9 cellular contexts compared by ENCODE assay signal in genomic region chr12:120367924-120368788, GRCh38. TPM values are rescaled to one million over a fixed set of nuclear protein-coding genes. Genes with fewer than 3 reads are reported as not detected.
DNase-seq lines count a peak whose midpoint lies in the region; TF ChIP-seq lines count a peak whose summit lies in the region.
"Had no signal": no experiment of that assay in that cellular context is flagged by ENCODE, and none has a peak within 500 bp of the region (broad histone marks: within the 10 kb centered on the region; RNA-seq: fewer than 3 reads in every experiment).

No MANE protein-coding gene starts in this region.

- no peaks in the 10 kb centered on the region for H3K79me2 ChIP-seq in MM.1S (ENCODE audit: low read length)

- H3K27ac ChIP-seq in brain microvascular endothelial cell (no peak overlapping the region), thymus (ENCODE audit: low read depth) (no peak overlapping the region), MM.1S (ENCODE audit: low read length) (no peak overlapping the region)
- H3K27ac ChIP-seq: C4-2B had no signal

- H3K4me1 ChIP-seq in mucosa of stomach (ENCODE audit: control insufficient read depth, insufficient read depth, low read length) = peaks cover 45% of the 10 kb centered on the region
- no peaks in the 10 kb centered on the region for H3K4me1 ChIP-seq in thymus (ENCODE audit: control insufficient read depth, insufficient read depth, low read length)
- no peaks in the 10 kb centered on the region for H3K4me1 ChIP-seq in MM.1S (ENCODE audit: low read length)

- no peaks in the 10 kb centered on the region for H3K9me3 ChIP-seq in mucosa of stomach (ENCODE audit: control insufficient read depth, low read length)
- no peaks in the 10 kb centered on the region for H3K9me3 ChIP-seq in thymus (ENCODE audit: control insufficient read depth)
- H3K9me3 ChIP-seq in MM.1S (replicated peaks; ENCODE audit: insufficient read depth, low read length) = no peaks in the 10 kb centered on the region

- no peak overlapping the region for H3K4me2 ChIP-seq in MM.1S (ENCODE audit: low read depth, low read length)

- H3K36me3 ChIP-seq in brain microvascular endothelial cell (replicated peaks) = no peaks in the 10 kb centered on the region
- no peaks in the 10 kb centered on the region for H3K36me3 ChIP-seq in mucosa of stomach (ENCODE audit: control insufficient read depth, insufficient read depth, low read length)
- no peaks in the 10 kb centered on the region for H3K36me3 ChIP-seq in thymus (ENCODE audit: control insufficient read depth, insufficient read depth)
- H3K36me3 ChIP-seq in MM.1S (replicated peaks; ENCODE audit: insufficient read depth, low read length) = no peaks in the 10 kb centered on the region

- H2AFZ ChIP-seq in MM.1S (ENCODE audit: low read length) = no peak overlapping the region

- WGBS in thymus = 3% methylated on average over 85 of the region's 86 CpGs

- peak; percentile 48 for DNase-seq in NCI-H748 (lab: John Stamatoyannopoulos, UW; ENCODE audit: unreplicated experiment)
- no peak for DNase-seq in NCI-H748 treated with DMSO at 0.1 percent for 48 hours (lab: John Stamatoyannopoulos, UW)
- no peak for DNase-seq in brain microvascular endothelial cell
- no peak for DNase-seq in cortex of kidney (lab: John Stamatoyannopoulos, UW)
- no peak for DNase-seq in UCSD-AML1 (lab: John Stamatoyannopoulos, UW; ENCODE audit: unreplicated experiment)
- DNase-seq in MM.1S = no peak

- H3K27me3 ChIP-seq in brain microvascular endothelial cell (replicated peaks) = peaks cover 49% of the 10 kb centered on the region
- H3K27me3 ChIP-seq in mucosa of stomach (ENCODE audit: control insufficient read depth, insufficient read depth, low read length) = peaks cover 51% of the 10 kb centered on the region
- H3K27me3 ChIP-seq in thymus (ENCODE audit: control insufficient read depth, insufficient read depth) = peaks cover 64% of the 10 kb centered on the region
- H3K27me3 ChIP-seq in MM.1S (replicated peaks; ENCODE audit: insufficient read depth, low read length) = peaks cover 58% of the 10 kb centered on the region

- H4K20me1 ChIP-seq in MM.1S (ENCODE audit: insufficient read depth, low read length) = no peaks in the 10 kb centered on the region

- H3F3A ChIP-seq in MM.1S (ENCODE audit: insufficient read depth, low read length) = no peaks in the 10 kb centered on the region

- peak overlapping the region; percentile 29 for H3K4me3 ChIP-seq in brain microvascular endothelial cell (ENCODE audit: low read depth, low read length)
- no peak overlapping the region for H3K4me3 ChIP-seq in mucosa of stomach (ENCODE audit: low read length)
- peak overlapping the region; percentile 43 for H3K4me3 ChIP-seq in thymus (ENCODE audit: low read length)
- no peak overlapping the region for H3K4me3 ChIP-seq in MM.1S (ENCODE audit: low read length)

- no peaks in the 10 kb centered on the region for H3K9me2 ChIP-seq in MM.1S (replicated peaks; ENCODE audit: insufficient read depth, low read length)

- no peak for TF ChIP-seq CTCF in brain microvascular endothelial cell (IDR thresholded peaks at IDR 0.05; ENCODE audit: low read depth, low read length, missing control alignments)
- TF ChIP-seq CTCF in MM.1S (IDR thresholded peaks at IDR 0.05; ENCODE audit: low read length) = no peak

- in situ Hi-C loops in brain microvascular endothelial cell (cut with HindIII; ENCODE audit: low pct_ligation_motif_present, low sequenced_read_pairs) = no loop called here

- H3K9ac ChIP-seq in mucosa of stomach (ENCODE audit: low read length) = peak overlapping the region; percentile 43
- no peak overlapping the region for H3K9ac ChIP-seq in MM.1S (ENCODE audit: low read length)

RNA-seq across cellular contexts. Expression of gene MSI1, which starts 0.8 kb away (rescaled TPM):
- polyA plus RNA-seq in thymus = 0.25 TPM

RNA-seq across cellular contexts. Expression of gene PLA2G1B, which starts 40.6 kb away (rescaled TPM):
- 1.5 TPM for polyA plus RNA-seq in thymus

Comparison
In these comparisons a context has a peak if more than half of its experiments do, and no peak if none do; other contexts are left out.
1. H3K4me3 ChIP-seq: peak in brain microvascular endothelial cell (single experiment) and thymus (single experiment); none in mucosa of stomach (single experiment) and MM.1S (single experiment).